ENCODE assay signal across 1 cellular context in the genomic region with DNA sequence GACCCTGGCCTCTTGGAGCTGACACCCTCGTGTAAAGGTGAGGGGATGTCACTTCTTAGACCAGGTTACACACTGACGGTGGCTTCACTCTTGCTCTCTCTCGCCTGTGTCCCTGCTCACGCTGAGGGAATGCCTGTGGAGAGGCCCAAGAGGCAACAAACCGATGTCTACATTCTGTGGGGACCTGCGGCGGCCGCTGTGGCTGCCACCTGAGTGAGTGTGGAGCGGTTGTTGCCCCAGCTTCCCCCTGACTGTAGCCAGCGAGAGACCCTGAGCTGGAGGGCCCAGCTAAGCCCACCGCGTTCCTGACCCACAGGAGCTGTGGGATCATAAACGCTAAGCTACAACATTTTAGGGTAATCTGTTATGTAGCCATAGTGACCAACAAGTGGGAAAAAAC.
TF ChIP-seq lines count a peak whose summit lies in the region.

No MANE protein-coding gene starts in this region.

TF ChIP-seq in K562, 482 proteins besides CTCF, POLR2A, EP300 and RAD21:
- TF ChIP-seq, protein P1, sequence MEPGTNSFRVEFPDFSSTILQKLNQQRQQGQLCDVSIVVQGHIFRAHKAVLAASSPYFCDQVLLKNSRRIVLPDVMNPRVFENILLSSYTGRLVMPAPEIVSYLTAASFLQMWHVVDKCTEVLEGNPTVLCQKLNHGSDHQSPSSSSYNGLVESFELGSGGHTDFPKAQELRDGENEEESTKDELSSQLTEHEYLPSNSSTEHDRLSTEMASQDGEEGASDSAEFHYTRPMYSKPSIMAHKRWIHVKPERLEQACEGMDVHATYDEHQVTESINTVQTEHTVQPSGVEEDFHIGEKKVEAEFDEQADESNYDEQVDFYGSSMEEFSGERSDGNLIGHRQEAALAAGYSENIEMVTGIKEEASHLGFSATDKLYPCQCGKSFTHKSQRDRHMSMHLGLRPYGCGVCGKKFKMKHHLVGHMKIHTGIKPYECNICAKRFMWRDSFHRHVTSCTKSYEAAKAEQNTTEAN (CRISPR knock-in tag; IDR thresholded peaks at IDR 0.05): no peak
- TF ChIP-seq SMARCB1 (IDR thresholded peaks at IDR 0.05; ENCODE audit: insufficient read length, low read depth): no peak
- no peak for TF ChIP-seq SMARCA4 (IDR thresholded peaks at IDR 0.05)
- no peak for TF ChIP-seq NFIX (CRISPR knock-in tag; IDR thresholded peaks at IDR 0.05; ENCODE audit: low read depth)
- no peak for TF ChIP-seq FOXA1 (IDR thresholded peaks at IDR 0.05; ENCODE audit: borderline replicate concordance)
- TF ChIP-seq, protein P2, sequence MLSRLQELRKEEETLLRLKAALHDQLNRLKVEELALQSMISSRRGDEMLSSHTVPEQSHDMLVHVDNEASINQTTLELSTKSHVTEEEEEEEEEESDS (CRISPR knock-in tag; IDR thresholded peaks at IDR 0.05): no peak
TF ChIP-seq in K562: peak in this region for 0.
